Comparison of ENCODE assay signal across 8 cellular contexts in genomic region chr1:201468844-201469644, GRCh38. TPM values are rescaled to one million over a fixed set of nuclear protein-coding genes. Genes with fewer than 3 reads are reported as not detected.
DNase-seq lines count a peak whose midpoint lies in the region; ATAC-seq, FAIRE-seq and TF ChIP-seq lines count a peak whose summit lies in the region.

Gene PHLDA3 (minus strand): TSS chr1:201469188. CDS start chr1:201468786, 402 bp downstream.

- peak within 1 kb of the TSS; percentile 93 to 99 for H3K27ac ChIP-seq in A549

- no peaks in the 10 kb centered on the region for H3K36me3 Mint-ChIP-seq in activated CD4-positive, alpha-beta memory T cell treated with anti-CD3 and anti-CD28 coated beads for 36 hours

- H3K4me1 Mint-ChIP-seq in activated CD4-positive, alpha-beta memory T cell treated with anti-CD3 and anti-CD28 coated beads for 36 hours (ENCODE audit: low read depth) = peaks cover 6% of the 10 kb centered on the region
- peaks cover 18% of the 10 kb centered on the region for H3K4me1 Mint-ChIP-seq in stimulated activated naive CD8-positive, alpha-beta T cell treated with anti-CD3 and anti-CD28 coated beads, Interleukin-15, amount 100 ng/mL, for 72 hours

- H3K9me3 ChIP-seq in A549 = no peaks in the 10 kb centered on the region

- CTCF ChIA-PET in A549 (lab: Yijun Ruan, JAX) = interaction anchor here (1.3 to 15.2 kb wide), 12 partner anchors 8 to 62 kb away, joined by 3 to 234 read pairs (median 8); no protein-coding TSS in a partner anchor
- CTCF ChIA-PET in activated CD4-positive, alpha-beta memory T cell treated with anti-CD3 and anti-CD28 coated beads for 36 hours (lab: Charles Lee) = interaction anchor here (0.8 to 2.1 kb wide), 6 partner anchors 13 to 44 kb away, joined by 3 to 27 read pairs (median 6); no protein-coding TSS in a partner anchor

- TF ChIP-seq CTCF in A549 (IDR thresholded peaks at IDR 0.05) (peak; percentile 8; the same call in 1 of the 3 replicates), epithelial cell of esophagus (IDR thresholded peaks at IDR 0.05; ENCODE audit: insufficient read depth, low read depth, low read length, missing control alignments) (no peak)

- ATAC-seq in A549 (peak; percentile 81 to 87), GM18511 (IDR thresholded peaks at IDR 0.05; ENCODE audit: unreplicated experiment) (peak; percentile 84), HG02943 (IDR thresholded peaks at IDR 0.05; ENCODE audit: low read depth, unreplicated experiment) (peak; percentile 64)
- ATAC-seq in stimulated activated naive CD8-positive, alpha-beta T cell treated with anti-CD3 and anti-CD28 coated beads, Interleukin-15, amount 100 ng/mL, for 72 hours = peak; percentile 87

- H3K27ac Mint-ChIP-seq in activated CD4-positive, alpha-beta memory T cell treated with anti-CD3 and anti-CD28 coated beads for 36 hours = no peak within 1 kb of the TSS
- H3K27ac Mint-ChIP-seq in stimulated activated naive CD8-positive, alpha-beta T cell treated with anti-CD3 and anti-CD28 coated beads, Interleukin-15, amount 100 ng/mL, for 72 hours = peak within 1 kb of the TSS; percentile 14 to 72

- peak in 1 of 2 experiments; percentile 24; a peak in 2 of 5 replicates for TF ChIP-seq RAD21 in A549 (conservative IDR thresholded peaks at IDR 0.05 in 1 of 2, IDR thresholded peaks at IDR 0.05 in 1 of 2)

- peak; percentile 85 for TF ChIP-seq POLR2A in A549 (IDR thresholded peaks at IDR 0.05; ENCODE audit: low read length)

- H3K4me1 ChIP-seq in A549 = peaks cover 49% of the 10 kb centered on the region

- H3K4me3 ChIP-seq in A549 (peak within 1 kb of the TSS; percentile 80), epithelial cell of esophagus (ENCODE audit: low read length) (peak within 1 kb of the TSS; percentile 100)

- H3K4me3 Mint-ChIP-seq in activated CD4-positive, alpha-beta memory T cell treated with anti-CD3 and anti-CD28 coated beads for 36 hours = peak within 1 kb of the TSS; percentile 64
- peak within 1 kb of the TSS; percentile 82 to 83 for H3K4me3 Mint-ChIP-seq in stimulated activated naive CD8-positive, alpha-beta T cell treated with anti-CD3 and anti-CD28 coated beads, Interleukin-15, amount 100 ng/mL, for 72 hours

- intact Hi-C loops in activated CD4-positive, alpha-beta memory T cell treated with anti-CD3 and anti-CD28 coated beads for 36 hours (cut with micrococcal nuclease) = no loop called here

- no peak for TF ChIP-seq EP300 in A549 (IDR thresholded peaks at IDR 0.05)

- peaks cover 36% of the 10 kb centered on the region for H3K27me3 Mint-ChIP-seq in activated CD4-positive, alpha-beta memory T cell treated with anti-CD3 and anti-CD28 coated beads for 36 hours
- peaks cover 78% of the 10 kb centered on the region for H3K27me3 Mint-ChIP-seq in stimulated activated naive CD8-positive, alpha-beta T cell treated with anti-CD3 and anti-CD28 coated beads, Interleukin-15, amount 100 ng/mL, for 72 hours

- peak within 1 kb of the TSS; percentile 89 for H3K4me2 ChIP-seq in A549

- WGBS in A549 (ENCODE audit: missing lambda C conversion rate) = 14% methylated on average over 9 of the region's 76 CpGs

- H3K9me3 Mint-ChIP-seq in activated CD4-positive, alpha-beta memory T cell treated with anti-CD3 and anti-CD28 coated beads for 36 hours = no peaks in the 10 kb centered on the region
- no peaks in the 10 kb centered on the region for H3K9me3 Mint-ChIP-seq in stimulated activated naive CD8-positive, alpha-beta T cell treated with anti-CD3 and anti-CD28 coated beads, Interleukin-15, amount 100 ng/mL, for 72 hours

- DNase-seq in A549 (ENCODE audit: low read depth in 1 of 2, low spot score in 1 of 2) (peak; percentile 77 to 78), NCI-H2171 (lab: John Stamatoyannopoulos, UW) (peak; percentile 96), epithelial cell of esophagus (ENCODE audit: low read depth) (peak; percentile 97), mesenteric fat pad (ENCODE audit: low spot score) (peak; percentile 95)
- DNase-seq in activated CD4-positive, alpha-beta memory T cell treated with anti-CD3 and anti-CD28 coated beads for 36 hours = peak; percentile 69
- peak; percentile 62 to 68 for DNase-seq in stimulated activated naive CD8-positive, alpha-beta T cell treated with anti-CD3 and anti-CD28 coated beads, Interleukin-15, amount 100 ng/mL, for 72 hours

- POLR2A ChIA-PET in A549 (lab: Yijun Ruan, JAX) = interaction anchor here (0.6 to 3.1 kb wide), 15 partner anchors 8 to 72 kb away, joined by 3 to 28 read pairs (median 4); partner anchors contain the start of gene CSRP1
- POLR2A ChIA-PET in activated CD4-positive, alpha-beta memory T cell treated with anti-CD3 and anti-CD28 coated beads for 36 hours (lab: Charles Lee) = interaction anchor here (0.7 to 1.0 kb wide), 2 partner anchors 12 to 44 kb away, joined by 3 to 4 read pairs; no protein-coding TSS in a partner anchor

- no peak for FAIRE-seq in A549 (lab: Jason Lieb, UNC)

TF ChIP-seq in A549, 52 proteins besides CTCF, POLR2A, EP300 and RAD21:
- TF ChIP-seq, protein P1, sequence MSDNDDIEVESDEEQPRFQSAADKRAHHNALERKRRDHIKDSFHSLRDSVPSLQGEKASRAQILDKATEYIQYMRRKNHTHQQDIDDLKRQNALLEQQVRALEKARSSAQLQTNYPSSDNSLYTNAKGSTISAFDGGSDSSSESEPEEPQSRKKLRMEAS (IDR thresholded peaks at IDR 0.05) = 0 out of 2 replicates have a peak, but pooled peaks have one; percentile 42
- TF ChIP-seq, protein P2, sequence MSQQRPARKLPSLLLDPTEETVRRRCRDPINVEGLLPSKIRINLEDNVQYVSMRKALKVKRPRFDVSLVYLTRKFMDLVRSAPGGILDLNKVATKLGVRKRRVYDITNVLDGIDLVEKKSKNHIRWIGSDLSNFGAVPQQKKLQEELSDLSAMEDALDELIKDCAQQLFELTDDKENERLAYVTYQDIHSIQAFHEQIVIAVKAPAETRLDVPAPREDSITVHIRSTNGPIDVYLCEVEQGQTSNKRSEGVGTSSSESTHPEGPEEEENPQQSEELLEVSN (IDR thresholded peaks at IDR 0.05; ENCODE audit: borderline replicate concordance, low read depth) = 0 out of 2 replicates have a peak, but pooled peaks have one; percentile 6
- TF ChIP-seq BCL3 (IDR thresholded peaks at IDR 0.05) (peak; percentile 75; the same call in 2 of the 3 replicates), JUN (IDR thresholded peaks at IDR 0.05) (peak; percentile 34 to 90; a peak in 3 of 5 replicates), SMC3 (IDR thresholded peaks at IDR 0.05) (0 out of 3 replicates have a peak, but pooled peaks have one; percentile 3), CEBPB (IDR thresholded peaks at IDR 0.05) (peak in 1 of 2 experiments; percentile 26; a peak in 1 of 4 replicates), FOSL2 (IDR thresholded peaks at IDR 0.05) (no peak), FOSL2 (CRISPR knock-in tag; IDR thresholded peaks at IDR 0.05) (0 out of 2 replicates have a peak, but pooled peaks have one; percentile 4), MYC (IDR thresholded peaks at IDR 0.05; ENCODE audit: borderline replicate concordance, low read length) (no peak), ZC3H11A (IDR thresholded peaks at IDR 0.05) (no peak), PHF8 (IDR thresholded peaks at IDR 0.05; ENCODE audit: borderline replicate concordance, low read depth) (peak; percentile 55; the same call in 1 of the 2 replicates)
TF ChIP-seq in A549: peak in this region for 8.

RNA-seq across cellular contexts. Expression of gene PHLDA3, which starts in this region (rescaled TPM):
- polyA plus RNA-seq in A549 (2011; rRNA removed) = 34.3 and 40.5 TPM in 2 replicates
- 67.2 and 102 TPM in 2 replicates for polyA plus RNA-seq in A549 (2012; cell fraction: cytosol; rRNA removed)
- 67.2 and 93.4 TPM in 2 replicates for polyA plus RNA-seq in A549 (2012; cell fraction: nucleus; rRNA removed)
- 83.1 to 91.1 TPM (median 83.5 TPM) in 3 replicates for polyA plus RNA-seq in A549 (2017; fragmentation: RNase III; extraction: RNeasy Plus Mini Kit Qiagen cat#74134 plus additional on column Dnase treatment)
- polyA minus RNA-seq in A549 (2011; rRNA and poly(A)+ RNA removed) = 16.0 and 28.4 TPM in 2 replicates
- total RNA-seq in activated CD4-positive, alpha-beta memory T cell treated with anti-CD3 and anti-CD28 coated beads for 36 hours = 1 to 10 TPM; 3.4 to 4.1 TPM
- 358 TPM for total RNA-seq in mesenteric fat pad

Comparison
In these comparisons a context has a peak if more than half of its experiments do, and no peak if none do; other contexts are left out.
1. Peak in every context shown above with its lines: DNase-seq, ATAC-seq, H3K4me3 ChIP-seq and H3K27ac ChIP-seq.
2. RNA of gene PHLDA3 (total RNA-seq): 358 TPM in mesenteric fat pad (single experiment); 3.4 to 4.1 TPM in activated CD4-positive, alpha-beta memory T cell treated with anti-CD3 and anti-CD28 coated beads for 36 hours; every median in the first group is over 10 times any median in the second.